Comparison of ENCODE assay signal across 1 cellular context in genomic region chr1:53943490-53944043, GRCh38.
TF ChIP-seq lines count a peak whose summit lies in the region.

No MANE protein-coding gene starts in this region.

TF ChIP-seq in K562, 482 proteins besides CTCF, POLR2A, EP300 and RAD21:
- TF ChIP-seq NBN (IDR thresholded peaks at IDR 0.05; ENCODE audit: low read depth) (0 out of 2 replicates have a peak, but pooled peaks have one; percentile 22), SNRNP70 (optimal IDR thresholded peaks at IDR 0.05; ENCODE audit: low read depth, low read length) (no peak), CREM (IDR thresholded peaks at IDR 0.05; ENCODE audit: low read depth) (peak; percentile 5; the same call in 1 of the 2 replicates), CBFA2T2 (conservative IDR thresholded peaks at IDR 0.05) (no peak), ELF1 (tag; IDR thresholded peaks at IDR 0.05) (no peak), CXXC5 (CRISPR knock-in tag; IDR thresholded peaks at IDR 0.05) (peak; percentile 28; the same call in 1 of the 2 replicates), PTTG1 (tag; IDR thresholded peaks at IDR 0.05; ENCODE audit: low read depth) (no peak), MBD2 (IDR thresholded peaks at IDR 0.05; ENCODE audit: borderline replicate concordance, low read depth) (no peak), HLTF (IDR thresholded peaks at IDR 0.05) (peak; percentile 61; the same call in 1 of the 2 replicates), BMI1 (IDR thresholded peaks at IDR 0.05; ENCODE audit: low read length) (no peak), TGIF2 (CRISPR knock-in tag; IDR thresholded peaks at IDR 0.05) (no peak), ZFP36 (IDR thresholded peaks at IDR 0.05; ENCODE audit: low read depth, low read length, partially characterized antibody) (peak; percentile 68), OTX1 (CRISPR knock-in tag; IDR thresholded peaks at IDR 0.05) (no peak), POLR2B (IDR thresholded peaks at IDR 0.05; ENCODE audit: low read depth, partially characterized antibody) (no peak), ZEB2 (IDR thresholded peaks at IDR 0.05) (peak; percentile 9; the same call in 1 of the 2 replicates), RBFOX2 (IDR thresholded peaks at IDR 0.05; ENCODE audit: low read depth, low read length) (0 out of 2 replicates have a peak, but pooled peaks have one; percentile 14), ZNF263 (CRISPR knock-in tag; IDR thresholded peaks at IDR 0.05; ENCODE audit: borderline replicate concordance) (peak; percentile 51; the same call in 1 of the 2 replicates), L3MBTL2 (IDR thresholded peaks at IDR 0.05) (peak; percentile 16; the same call in 1 of the 2 replicates), CC2D1A (IDR thresholded peaks at IDR 0.05) (no peak), ARID2 (IDR thresholded peaks at IDR 0.05) (no peak), ZNF384 (IDR thresholded peaks at IDR 0.05; ENCODE audit: low read depth, low read length) (peak; percentile 43), ARID1B (IDR thresholded peaks at IDR 0.05) (0 out of 2 replicates have a peak, but pooled peaks have one; percentile 10), PYGO2 (tag; IDR thresholded peaks at IDR 0.05) (no peak), CBFB (CRISPR knock-in tag; IDR thresholded peaks at IDR 0.05) (no peak), ZNF212 (CRISPR knock-in tag; IDR thresholded peaks at IDR 0.05) (no peak), AFF1 (IDR thresholded peaks at IDR 0.05; ENCODE audit: low read depth in 1 of 2, partially characterized antibody in 2 of 2) (peak in 1 of 2 experiments; percentile 33)
- TF ChIP-seq, protein P1, sequence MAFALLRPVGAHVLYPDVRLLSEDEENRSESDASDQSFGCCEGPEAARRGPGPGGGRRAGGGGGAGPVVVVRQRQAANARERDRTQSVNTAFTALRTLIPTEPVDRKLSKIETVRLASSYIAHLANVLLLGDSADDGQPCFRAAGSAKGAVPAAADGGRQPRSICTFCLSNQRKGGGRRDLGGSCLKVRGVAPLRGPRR (CRISPR knock-in tag; IDR thresholded peaks at IDR 0.05), result no peak
- TF ChIP-seq, protein P2, sequence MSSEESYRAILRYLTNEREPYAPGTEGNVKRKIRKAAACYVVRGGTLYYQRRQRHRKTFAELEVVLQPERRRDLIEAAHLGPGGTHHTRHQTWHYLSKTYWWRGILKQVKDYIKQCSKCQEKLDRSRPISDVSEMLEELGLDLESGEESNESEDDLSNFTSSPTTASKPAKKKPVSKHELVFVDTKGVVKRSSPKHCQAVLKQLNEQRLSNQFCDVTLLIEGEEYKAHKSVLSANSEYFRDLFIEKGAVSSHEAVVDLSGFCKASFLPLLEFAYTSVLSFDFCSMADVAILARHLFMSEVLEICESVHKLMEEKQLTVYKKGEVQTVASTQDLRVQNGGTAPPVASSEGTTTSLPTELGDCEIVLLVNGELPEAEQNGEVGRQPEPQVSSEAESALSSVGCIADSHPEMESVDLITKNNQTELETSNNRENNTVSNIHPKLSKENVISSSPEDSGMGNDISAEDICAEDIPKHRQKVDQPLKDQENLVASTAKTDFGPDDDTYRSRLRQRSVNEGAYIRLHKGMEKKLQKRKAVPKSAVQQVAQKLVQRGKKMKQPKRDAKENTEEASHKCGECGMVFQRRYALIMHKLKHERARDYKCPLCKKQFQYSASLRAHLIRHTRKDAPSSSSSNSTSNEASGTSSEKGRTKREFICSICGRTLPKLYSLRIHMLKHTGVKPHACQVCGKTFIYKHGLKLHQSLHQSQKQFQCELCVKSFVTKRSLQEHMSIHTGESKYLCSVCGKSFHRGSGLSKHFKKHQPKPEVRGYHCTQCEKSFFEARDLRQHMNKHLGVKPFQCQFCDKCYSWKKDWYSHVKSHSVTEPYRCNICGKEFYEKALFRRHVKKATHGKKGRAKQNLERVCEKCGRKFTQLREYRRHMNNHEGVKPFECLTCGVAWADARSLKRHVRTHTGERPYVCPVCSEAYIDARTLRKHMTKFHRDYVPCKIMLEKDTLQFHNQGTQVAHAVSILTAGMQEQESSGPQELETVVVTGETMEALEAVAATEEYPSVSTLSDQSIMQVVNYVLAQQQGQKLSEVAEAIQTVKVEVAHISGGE (CRISPR knock-in tag; IDR thresholded peaks at IDR 0.05), result 0 out of 6 replicates have a peak, but pooled peaks of 1 of the 3 experiments have one; percentile 33
- TF ChIP-seq, protein P3, sequence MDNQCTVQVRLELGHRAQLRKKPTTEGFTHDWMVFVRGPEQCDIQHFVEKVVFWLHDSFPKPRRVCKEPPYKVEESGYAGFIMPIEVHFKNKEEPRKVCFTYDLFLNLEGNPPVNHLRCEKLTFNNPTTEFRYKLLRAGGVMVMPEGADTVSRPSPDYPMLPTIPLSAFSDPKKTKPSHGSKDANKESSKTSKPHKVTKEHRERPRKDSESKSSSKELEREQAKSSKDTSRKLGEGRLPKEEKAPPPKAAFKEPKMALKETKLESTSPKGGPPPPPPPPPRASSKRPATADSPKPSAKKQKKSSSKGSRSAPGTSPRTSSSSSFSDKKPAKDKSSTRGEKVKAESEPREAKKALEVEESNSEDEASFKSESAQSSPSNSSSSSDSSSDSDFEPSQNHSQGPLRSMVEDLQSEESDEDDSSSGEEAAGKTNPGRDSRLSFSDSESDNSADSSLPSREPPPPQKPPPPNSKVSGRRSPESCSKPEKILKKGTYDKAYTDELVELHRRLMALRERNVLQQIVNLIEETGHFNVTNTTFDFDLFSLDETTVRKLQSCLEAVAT (IDR thresholded peaks at IDR 0.05), result peak in 1 of 2 experiments; percentile 37; a peak in 1 of 4 replicates
- TF ChIP-seq, protein P4, sequence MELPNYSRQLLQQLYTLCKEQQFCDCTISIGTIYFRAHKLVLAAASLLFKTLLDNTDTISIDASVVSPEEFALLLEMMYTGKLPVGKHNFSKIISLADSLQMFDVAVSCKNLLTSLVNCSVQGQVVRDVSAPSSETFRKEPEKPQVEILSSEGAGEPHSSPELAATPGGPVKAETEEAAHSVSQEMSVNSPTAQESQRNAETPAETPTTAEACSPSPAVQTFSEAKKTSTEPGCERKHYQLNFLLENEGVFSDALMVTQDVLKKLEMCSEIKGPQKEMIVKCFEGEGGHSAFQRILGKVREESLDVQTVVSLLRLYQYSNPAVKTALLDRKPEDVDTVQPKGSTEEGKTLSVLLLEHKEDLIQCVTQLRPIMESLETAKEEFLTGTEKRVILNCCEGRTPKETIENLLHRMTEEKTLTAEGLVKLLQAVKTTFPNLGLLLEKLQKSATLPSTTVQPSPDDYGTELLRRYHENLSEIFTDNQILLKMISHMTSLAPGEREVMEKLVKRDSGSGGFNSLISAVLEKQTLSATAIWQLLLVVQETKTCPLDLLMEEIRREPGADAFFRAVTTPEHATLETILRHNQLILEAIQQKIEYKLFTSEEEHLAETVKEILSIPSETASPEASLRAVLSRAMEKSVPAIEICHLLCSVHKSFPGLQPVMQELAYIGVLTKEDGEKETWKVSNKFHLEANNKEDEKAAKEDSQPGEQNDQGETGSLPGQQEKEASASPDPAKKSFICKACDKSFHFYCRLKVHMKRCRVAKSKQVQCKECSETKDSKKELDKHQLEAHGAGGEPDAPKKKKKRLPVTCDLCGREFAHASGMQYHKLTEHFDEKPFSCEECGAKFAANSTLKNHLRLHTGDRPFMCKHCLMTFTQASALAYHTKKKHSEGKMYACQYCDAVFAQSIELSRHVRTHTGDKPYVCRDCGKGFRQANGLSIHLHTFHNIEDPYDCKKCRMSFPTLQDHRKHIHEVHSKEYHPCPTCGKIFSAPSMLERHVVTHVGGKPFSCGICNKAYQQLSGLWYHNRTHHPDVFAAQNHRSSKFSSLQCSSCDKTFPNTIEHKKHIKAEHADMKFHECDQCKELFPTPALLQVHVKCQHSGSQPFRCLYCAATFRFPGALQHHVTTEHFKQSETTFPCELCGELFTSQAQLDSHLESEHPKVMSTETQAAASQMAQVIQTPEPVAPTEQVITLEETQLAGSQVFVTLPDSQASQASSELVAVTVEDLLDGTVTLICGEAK (IDR thresholded peaks at IDR 0.05), result peak; percentile 9; the same call in 1 of the 2 replicates
- TF ChIP-seq, protein P4 (CRISPR knock-in tag; IDR thresholded peaks at IDR 0.05), result no peak
- TF ChIP-seq, protein P5, sequence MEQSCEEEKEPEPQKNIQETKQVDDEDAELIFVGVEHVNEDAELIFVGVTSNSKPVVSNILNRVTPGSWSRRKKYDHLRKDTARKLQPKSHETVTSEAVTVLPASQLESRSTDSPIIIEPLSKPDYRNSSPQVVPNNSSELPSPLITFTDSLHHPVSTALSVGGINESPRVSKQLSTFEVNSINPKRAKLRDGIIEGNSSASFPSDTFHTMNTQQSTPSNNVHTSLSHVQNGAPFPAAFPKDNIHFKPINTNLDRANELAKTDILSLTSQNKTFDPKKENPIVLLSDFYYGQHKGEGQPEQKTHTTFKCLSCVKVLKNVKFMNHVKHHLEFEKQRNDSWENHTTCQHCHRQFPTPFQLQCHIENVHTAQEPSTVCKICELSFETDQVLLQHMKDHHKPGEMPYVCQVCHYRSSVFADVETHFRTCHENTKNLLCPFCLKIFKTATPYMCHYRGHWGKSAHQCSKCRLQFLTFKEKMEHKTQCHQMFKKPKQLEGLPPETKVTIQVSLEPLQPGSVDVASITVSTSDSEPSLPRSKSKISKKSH (CRISPR knock-in tag; IDR thresholded peaks at IDR 0.05), result no peak
